Comparison of ENCODE assay signal across 1 cellular context in the genomic region with DNA sequence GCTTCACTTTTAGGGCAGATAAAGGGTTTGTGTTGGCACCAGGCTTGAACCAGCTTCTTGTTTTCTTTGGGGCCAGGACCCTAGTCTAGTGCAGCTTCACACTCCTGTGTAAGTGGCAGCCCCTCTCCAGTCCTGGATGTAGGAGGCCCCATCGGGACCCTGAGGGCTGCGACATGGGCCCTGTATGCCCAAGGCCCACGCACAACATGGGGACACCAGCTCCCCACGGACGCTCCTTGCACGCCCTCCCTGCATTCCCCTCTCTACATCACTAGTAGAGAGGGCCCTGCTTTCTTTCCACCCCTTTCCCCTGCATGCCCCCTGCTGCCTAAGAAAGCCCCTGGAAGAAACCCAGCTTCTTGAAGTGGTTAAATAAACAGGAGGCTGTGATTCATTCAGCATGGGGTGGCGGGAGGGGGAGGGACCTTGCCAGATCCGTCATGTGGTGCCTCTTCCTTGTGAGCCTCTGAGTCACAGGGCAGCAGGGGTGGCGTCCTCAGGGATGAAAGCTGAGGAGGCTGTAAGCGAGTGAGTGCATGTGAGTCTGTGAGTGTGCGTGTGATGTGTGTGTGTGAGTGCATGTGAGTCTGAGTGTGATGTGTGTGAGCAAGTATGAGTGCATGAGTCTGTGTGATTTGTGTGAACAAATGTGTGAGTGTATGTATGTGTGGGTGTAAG.
A peak's percentile ranks its signal among the peaks of the same experiment; 100 is the strongest.
TF ChIP-seq lines count a peak whose summit lies in the region.

No MANE protein-coding gene starts in this region.

TF ChIP-seq in HEK293, 187 proteins besides CTCF, POLR2A, EP300 and RAD21 (continued from another document and continues in another):
- TF ChIP-seq MEIS1 (CRISPR knock-in tag; IDR thresholded peaks at IDR 0.05; ENCODE audit: borderline replicate concordance) (no peak), SETDB1 (IDR thresholded peaks at IDR 0.05; ENCODE audit: insufficient read length, low read length) (no peak), ZNF791 (tag by site-specific recombination; IDR thresholded peaks at IDR 0.05) (no peak), ZNF37A (tag by site-specific recombination; IDR thresholded peaks at IDR 0.05) (no peak), ZFP41 (tag by site-specific recombination; IDR thresholded peaks at IDR 0.05; ENCODE audit: borderline replicate concordance) (no peak), ZNF341 (tag by site-specific recombination; IDR thresholded peaks at IDR 0.05; ENCODE audit: low read depth) (no peak), ZBTB17 (tag by site-specific recombination; IDR thresholded peaks at IDR 0.05) (no peak), ZNF202 (tag by site-specific recombination; IDR thresholded peaks at IDR 0.05; ENCODE audit: borderline replicate concordance) (no peak), ZNF623 (tag by site-specific recombination; IDR thresholded peaks at IDR 0.05) (no peak), GLI4 (tag by site-specific recombination; IDR thresholded peaks at IDR 0.05) (peak; percentile 72; the same call in 1 of the 2 replicates), ZNF391 (tag by site-specific recombination; IDR thresholded peaks at IDR 0.05; ENCODE audit: borderline replicate concordance, low read depth) (peak; percentile 85; the same call in 1 of the 2 replicates), ZNF670 (tag by site-specific recombination; IDR thresholded peaks at IDR 0.05; ENCODE audit: low read depth) (no peak), ZNF830 (tag by site-specific recombination; IDR thresholded peaks at IDR 0.05; ENCODE audit: low read depth) (no peak), ZNF549 (tag by site-specific recombination; IDR thresholded peaks at IDR 0.05) (no peak), PRDM1 (tag by site-specific recombination; IDR thresholded peaks at IDR 0.05) (peak; percentile 54; the same call in 1 of the 2 replicates), ZNF184 (tag by site-specific recombination; IDR thresholded peaks at IDR 0.05) (no peak), ZNF426 (tag by site-specific recombination; IDR thresholded peaks at IDR 0.05) (no peak), OSR2 (tag by site-specific recombination; IDR thresholded peaks at IDR 0.05) (peak; percentile 77), ZNF354C (tag by site-specific recombination; IDR thresholded peaks at IDR 0.05; ENCODE audit: borderline replicate concordance, low read depth) (no peak), ZNF747 (tag by site-specific recombination; IDR thresholded peaks at IDR 0.05) (no peak), ZNF544 (tag by site-specific recombination; IDR thresholded peaks at IDR 0.05) (no peak), ZNF843 (tag by site-specific recombination; IDR thresholded peaks at IDR 0.05) (peak; percentile 44; the same call in 1 of the 2 replicates), ZNF664 (tag by site-specific recombination; IDR thresholded peaks at IDR 0.05) (no peak), HOXD13 (CRISPR knock-in tag; IDR thresholded peaks at IDR 0.05; ENCODE audit: borderline replicate concordance) (no peak), ZFHX2 (tag by site-specific recombination; conservative IDR thresholded peaks at IDR 0.05) (peak; percentile 54), ZNF701 (tag by site-specific recombination; IDR thresholded peaks at IDR 0.05) (no peak), ZEB2 (tag by site-specific recombination; IDR thresholded peaks at IDR 0.05) (peak; percentile 85), RBAK (tag by site-specific recombination; IDR thresholded peaks at IDR 0.05) (peak; percentile 61; the same call in 1 of the 2 replicates)
- TF ChIP-seq, protein P1, sequence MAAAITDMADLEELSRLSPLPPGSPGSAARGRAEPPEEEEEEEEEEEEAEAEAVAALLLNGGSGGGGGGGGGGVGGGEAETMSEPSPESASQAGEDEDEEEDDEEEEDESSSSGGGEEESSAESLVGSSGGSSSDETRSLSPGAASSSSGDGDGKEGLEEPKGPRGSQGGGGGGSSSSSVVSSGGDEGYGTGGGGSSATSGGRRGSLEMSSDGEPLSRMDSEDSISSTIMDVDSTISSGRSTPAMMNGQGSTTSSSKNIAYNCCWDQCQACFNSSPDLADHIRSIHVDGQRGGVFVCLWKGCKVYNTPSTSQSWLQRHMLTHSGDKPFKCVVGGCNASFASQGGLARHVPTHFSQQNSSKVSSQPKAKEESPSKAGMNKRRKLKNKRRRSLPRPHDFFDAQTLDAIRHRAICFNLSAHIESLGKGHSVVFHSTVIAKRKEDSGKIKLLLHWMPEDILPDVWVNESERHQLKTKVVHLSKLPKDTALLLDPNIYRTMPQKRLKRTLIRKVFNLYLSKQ (tag by site-specific recombination; IDR thresholded peaks at IDR 0.05; ENCODE audit: borderline replicate concordance) = no peak
- TF ChIP-seq, protein P2, sequence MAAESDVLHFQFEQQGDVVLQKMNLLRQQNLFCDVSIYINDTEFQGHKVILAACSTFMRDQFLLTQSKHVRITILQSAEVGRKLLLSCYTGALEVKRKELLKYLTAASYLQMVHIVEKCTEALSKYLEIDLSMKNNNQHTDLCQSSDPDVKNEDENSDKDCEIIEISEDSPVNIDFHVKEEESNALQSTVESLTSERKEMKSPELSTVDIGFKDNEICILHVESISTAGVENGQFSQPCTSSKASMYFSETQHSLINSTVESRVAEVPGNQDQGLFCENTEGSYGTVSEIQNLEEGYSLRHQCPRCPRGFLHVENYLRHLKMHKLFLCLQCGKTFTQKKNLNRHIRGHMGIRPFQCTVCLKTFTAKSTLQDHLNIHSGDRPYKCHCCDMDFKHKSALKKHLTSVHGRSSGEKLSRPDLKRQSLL (tag by site-specific recombination; IDR thresholded peaks at IDR 0.05) = no peak
- TF ChIP-seq, protein P3, sequence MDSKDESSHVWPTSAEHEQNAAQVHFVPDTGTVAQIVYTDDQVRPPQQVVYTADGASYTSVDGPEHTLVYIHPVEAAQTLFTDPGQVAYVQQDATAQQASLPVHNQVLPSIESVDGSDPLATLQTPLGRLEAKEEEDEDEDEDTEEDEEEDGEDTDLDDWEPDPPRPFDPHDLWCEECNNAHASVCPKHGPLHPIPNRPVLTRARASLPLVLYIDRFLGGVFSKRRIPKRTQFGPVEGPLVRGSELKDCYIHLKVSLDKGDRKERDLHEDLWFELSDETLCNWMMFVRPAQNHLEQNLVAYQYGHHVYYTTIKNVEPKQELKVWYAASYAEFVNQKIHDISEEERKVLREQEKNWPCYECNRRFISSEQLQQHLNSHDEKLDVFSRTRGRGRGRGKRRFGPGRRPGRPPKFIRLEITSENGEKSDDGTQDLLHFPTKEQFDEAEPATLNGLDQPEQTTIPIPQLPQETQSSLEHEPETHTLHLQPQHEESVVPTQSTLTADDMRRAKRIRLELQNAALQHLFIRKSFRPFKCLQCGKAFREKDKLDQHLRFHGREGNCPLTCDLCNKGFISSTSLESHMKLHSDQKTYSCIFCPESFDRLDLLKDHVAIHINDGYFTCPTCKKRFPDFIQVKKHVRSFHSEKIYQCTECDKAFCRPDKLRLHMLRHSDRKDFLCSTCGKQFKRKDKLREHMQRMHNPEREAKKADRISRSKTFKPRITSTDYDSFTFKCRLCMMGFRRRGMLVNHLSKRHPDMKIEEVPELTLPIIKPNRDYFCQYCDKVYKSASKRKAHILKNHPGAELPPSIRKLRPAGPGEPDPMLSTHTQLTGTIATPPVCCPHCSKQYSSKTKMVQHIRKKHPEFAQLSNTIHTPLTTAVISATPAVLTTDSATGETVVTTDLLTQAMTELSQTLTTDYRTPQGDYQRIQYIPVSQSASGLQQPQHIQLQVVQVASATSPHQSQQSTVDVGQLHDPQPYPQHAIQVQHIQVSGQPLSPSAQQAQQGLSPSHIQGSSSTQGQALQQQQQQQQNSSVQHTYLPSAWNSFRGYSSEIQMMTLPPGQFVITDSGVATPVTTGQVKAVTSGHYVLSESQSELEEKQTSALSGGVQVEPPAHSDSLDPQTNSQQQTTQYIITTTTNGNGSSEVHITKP (tag by site-specific recombination; IDR thresholded peaks at IDR 0.05) = no peak
- TF ChIP-seq, protein P4, sequence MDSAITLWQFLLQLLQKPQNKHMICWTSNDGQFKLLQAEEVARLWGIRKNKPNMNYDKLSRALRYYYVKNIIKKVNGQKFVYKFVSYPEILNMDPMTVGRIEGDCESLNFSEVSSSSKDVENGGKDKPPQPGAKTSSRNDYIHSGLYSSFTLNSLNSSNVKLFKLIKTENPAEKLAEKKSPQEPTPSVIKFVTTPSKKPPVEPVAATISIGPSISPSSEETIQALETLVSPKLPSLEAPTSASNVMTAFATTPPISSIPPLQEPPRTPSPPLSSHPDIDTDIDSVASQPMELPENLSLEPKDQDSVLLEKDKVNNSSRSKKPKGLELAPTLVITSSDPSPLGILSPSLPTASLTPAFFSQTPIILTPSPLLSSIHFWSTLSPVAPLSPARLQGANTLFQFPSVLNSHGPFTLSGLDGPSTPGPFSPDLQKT (IDR thresholded peaks at IDR 0.05; ENCODE audit: borderline replicate concordance, low read depth, low read length) = no peak
- TF ChIP-seq, protein P5, sequence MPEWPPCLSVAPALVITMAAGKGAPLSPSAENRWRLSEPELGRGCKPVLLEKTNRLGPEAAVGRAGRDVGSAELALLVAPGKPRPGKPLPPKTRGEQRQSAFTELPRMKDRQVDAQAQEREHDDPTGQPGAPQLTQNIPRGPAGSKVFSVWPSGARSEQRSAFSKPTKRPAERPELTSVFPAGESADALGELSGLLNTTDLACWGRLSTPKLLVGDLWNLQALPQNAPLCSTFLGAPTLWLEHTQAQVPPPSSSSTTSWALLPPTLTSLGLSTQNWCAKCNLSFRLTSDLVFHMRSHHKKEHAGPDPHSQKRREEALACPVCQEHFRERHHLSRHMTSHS (tag by site-specific recombination; IDR thresholded peaks at IDR 0.05) = no peak
- TF ChIP-seq, protein P6, sequence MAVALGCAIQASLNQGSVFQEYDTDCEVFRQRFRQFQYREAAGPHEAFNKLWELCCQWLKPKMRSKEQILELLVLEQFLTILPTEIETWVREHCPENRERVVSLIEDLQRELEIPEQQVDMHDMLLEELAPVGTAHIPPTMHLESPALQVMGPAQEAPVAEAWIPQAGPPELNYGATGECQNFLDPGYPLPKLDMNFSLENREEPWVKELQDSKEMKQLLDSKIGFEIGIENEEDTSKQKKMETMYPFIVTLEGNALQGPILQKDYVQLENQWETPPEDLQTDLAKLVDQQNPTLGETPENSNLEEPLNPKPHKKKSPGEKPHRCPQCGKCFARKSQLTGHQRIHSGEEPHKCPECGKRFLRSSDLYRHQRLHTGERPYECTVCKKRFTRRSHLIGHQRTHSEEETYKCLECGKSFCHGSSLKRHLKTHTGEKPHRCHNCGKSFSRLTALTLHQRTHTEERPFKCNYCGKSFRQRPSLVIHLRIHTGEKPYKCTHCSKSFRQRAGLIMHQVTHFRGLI (tag by site-specific recombination; IDR thresholded peaks at IDR 0.05) = no peak
- TF ChIP-seq, protein P7, sequence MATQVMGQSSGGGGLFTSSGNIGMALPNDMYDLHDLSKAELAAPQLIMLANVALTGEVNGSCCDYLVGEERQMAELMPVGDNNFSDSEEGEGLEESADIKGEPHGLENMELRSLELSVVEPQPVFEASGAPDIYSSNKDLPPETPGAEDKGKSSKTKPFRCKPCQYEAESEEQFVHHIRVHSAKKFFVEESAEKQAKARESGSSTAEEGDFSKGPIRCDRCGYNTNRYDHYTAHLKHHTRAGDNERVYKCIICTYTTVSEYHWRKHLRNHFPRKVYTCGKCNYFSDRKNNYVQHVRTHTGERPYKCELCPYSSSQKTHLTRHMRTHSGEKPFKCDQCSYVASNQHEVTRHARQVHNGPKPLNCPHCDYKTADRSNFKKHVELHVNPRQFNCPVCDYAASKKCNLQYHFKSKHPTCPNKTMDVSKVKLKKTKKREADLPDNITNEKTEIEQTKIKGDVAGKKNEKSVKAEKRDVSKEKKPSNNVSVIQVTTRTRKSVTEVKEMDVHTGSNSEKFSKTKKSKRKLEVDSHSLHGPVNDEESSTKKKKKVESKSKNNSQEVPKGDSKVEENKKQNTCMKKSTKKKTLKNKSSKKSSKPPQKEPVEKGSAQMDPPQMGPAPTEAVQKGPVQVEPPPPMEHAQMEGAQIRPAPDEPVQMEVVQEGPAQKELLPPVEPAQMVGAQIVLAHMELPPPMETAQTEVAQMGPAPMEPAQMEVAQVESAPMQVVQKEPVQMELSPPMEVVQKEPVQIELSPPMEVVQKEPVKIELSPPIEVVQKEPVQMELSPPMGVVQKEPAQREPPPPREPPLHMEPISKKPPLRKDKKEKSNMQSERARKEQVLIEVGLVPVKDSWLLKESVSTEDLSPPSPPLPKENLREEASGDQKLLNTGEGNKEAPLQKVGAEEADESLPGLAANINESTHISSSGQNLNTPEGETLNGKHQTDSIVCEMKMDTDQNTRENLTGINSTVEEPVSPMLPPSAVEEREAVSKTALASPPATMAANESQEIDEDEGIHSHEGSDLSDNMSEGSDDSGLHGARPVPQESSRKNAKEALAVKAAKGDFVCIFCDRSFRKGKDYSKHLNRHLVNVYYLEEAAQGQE (tag by site-specific recombination; IDR thresholded peaks at IDR 0.05) = no peak
- TF ChIP-seq, protein P8, sequence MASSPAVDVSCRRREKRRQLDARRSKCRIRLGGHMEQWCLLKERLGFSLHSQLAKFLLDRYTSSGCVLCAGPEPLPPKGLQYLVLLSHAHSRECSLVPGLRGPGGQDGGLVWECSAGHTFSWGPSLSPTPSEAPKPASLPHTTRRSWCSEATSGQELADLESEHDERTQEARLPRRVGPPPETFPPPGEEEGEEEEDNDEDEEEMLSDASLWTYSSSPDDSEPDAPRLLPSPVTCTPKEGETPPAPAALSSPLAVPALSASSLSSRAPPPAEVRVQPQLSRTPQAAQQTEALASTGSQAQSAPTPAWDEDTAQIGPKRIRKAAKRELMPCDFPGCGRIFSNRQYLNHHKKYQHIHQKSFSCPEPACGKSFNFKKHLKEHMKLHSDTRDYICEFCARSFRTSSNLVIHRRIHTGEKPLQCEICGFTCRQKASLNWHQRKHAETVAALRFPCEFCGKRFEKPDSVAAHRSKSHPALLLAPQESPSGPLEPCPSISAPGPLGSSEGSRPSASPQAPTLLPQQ (tag by site-specific recombination; IDR thresholded peaks at IDR 0.05) = peak; percentile 53; the same call in 1 of the 2 replicates
- TF ChIP-seq, protein P9, sequence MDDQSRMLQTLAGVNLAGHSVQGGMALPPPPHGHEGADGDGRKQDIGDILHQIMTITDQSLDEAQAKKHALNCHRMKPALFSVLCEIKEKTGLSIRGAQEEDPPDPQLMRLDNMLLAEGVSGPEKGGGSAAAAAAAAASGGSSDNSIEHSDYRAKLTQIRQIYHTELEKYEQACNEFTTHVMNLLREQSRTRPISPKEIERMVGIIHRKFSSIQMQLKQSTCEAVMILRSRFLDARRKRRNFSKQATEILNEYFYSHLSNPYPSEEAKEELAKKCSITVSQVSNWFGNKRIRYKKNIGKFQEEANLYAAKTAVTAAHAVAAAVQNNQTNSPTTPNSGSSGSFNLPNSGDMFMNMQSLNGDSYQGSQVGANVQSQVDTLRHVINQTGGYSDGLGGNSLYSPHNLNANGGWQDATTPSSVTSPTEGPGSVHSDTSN (CRISPR knock-in tag; IDR thresholded peaks at IDR 0.05) = no peak
- TF ChIP-seq, protein P10, sequence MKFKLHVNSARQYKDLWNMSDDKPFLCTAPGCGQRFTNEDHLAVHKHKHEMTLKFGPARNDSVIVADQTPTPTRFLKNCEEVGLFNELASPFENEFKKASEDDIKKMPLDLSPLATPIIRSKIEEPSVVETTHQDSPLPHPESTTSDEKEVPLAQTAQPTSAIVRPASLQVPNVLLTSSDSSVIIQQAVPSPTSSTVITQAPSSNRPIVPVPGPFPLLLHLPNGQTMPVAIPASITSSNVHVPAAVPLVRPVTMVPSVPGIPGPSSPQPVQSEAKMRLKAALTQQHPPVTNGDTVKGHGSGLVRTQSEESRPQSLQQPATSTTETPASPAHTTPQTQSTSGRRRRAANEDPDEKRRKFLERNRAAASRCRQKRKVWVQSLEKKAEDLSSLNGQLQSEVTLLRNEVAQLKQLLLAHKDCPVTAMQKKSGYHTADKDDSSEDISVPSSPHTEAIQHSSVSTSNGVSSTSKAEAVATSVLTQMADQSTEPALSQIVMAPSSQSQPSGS (tag by site-specific recombination; IDR thresholded peaks at IDR 0.05; ENCODE audit: low read depth) = no peak
